ENCODE assay signal across 22 cellular contexts in genomic region chr1:204841798-204842197, GRCh38. TPM values are rescaled to one million over a fixed set of nuclear protein-coding genes. Genes with fewer than 3 reads are reported as not detected.
DNase-seq lines count a peak whose midpoint lies in the region; ATAC-seq lines count a peak whose summit lies in the region.
"Had no signal": no experiment of that assay in that cellular context is flagged by ENCODE, and none has a peak within 500 bp of the region (broad histone marks: within the 10 kb centered on the region; RNA-seq: fewer than 3 reads in every experiment).

No MANE protein-coding gene starts in this region.

- no peak overlapping the region for H3K4me3 ChIP-seq in mucosa of rectum (ENCODE audit: low read length in 2 of 2)
- H3K4me3 ChIP-seq: GM23248, lung, spleen had no signal

- ATAC-seq in activated CD8-positive, alpha-beta memory T cell treated with anti-CD3 and anti-CD28 coated beads, Interleukin-2, amount 10 ng/mL, durations not matched to agents 7 days and 5 days = no peak
- ATAC-seq in T-helper 17 cell (no peak), GM21447 (IDR thresholded peaks at IDR 0.05; ENCODE audit: unreplicated experiment) (no peak)
- ATAC-seq: activated CD4-positive, CD25-positive, alpha-beta regulatory T cell treated with anti-CD3 and anti-CD28 coated beads, Interleukin-2, amount 50 U/mL, for 24 hours; activated naive CD4-positive, alpha-beta T cell treated with anti-CD3 and anti-CD28 coated beads, Interleukin-2, amount 50 U/mL, for 72 hours had no signal

- CTCF ChIA-PET in activated CD8-positive, alpha-beta memory T cell treated with anti-CD3 and anti-CD28 coated beads, Interleukin-2, amount 10 ng/mL, durations not matched to agents 7 days and 5 days (lab: Charles Lee) = no interaction called here

- H3K4me3 Mint-ChIP-seq in activated CD8-positive, alpha-beta memory T cell treated with anti-CD3 and anti-CD28 coated beads, Interleukin-2, amount 10 ng/mL, durations not matched to agents 7 days and 5 days = no peak overlapping the region
- H3K4me3 Mint-ChIP-seq in T-helper 17 cell = no peak overlapping the region

- no peak overlapping the region for H3K27ac Mint-ChIP-seq in activated CD8-positive, alpha-beta memory T cell treated with anti-CD3 and anti-CD28 coated beads, Interleukin-2, amount 10 ng/mL, durations not matched to agents 7 days and 5 days
- no peak overlapping the region for H3K27ac Mint-ChIP-seq in T-helper 17 cell
- H3K27ac Mint-ChIP-seq: activated naive CD4-positive, alpha-beta T cell treated with anti-CD3 and anti-CD28 coated beads, Interleukin-2, amount 50 U/mL, for 72 hours had no signal

- peaks cover 3% of the 10 kb centered on the region in 2 donors for H3K4me1 ChIP-seq in mucosa of rectum (ENCODE audit: control insufficient read depth in 2 of 2, insufficient read depth in 2 of 2, low read length in 2 of 2)
- H3K4me1 ChIP-seq: spleen had no signal

- H3K9ac ChIP-seq in mucosa of rectum (ENCODE audit: low read depth in 1 of 2, low read length in 2 of 2) = no peak overlapping the region
- H3K9ac ChIP-seq: GM23248 had no signal

- DNase-seq in COLO668 (lab: John Stamatoyannopoulos, UW; ENCODE audit: unreplicated experiment) (peak; percentile 69), NCI-H146 (lab: John Stamatoyannopoulos, UW) (peak; percentile 65), T-helper 17 cell (no peak), COR-L47 (lab: John Stamatoyannopoulos, UW) (no peak)
- DNase-seq in activated CD8-positive, alpha-beta memory T cell treated with anti-CD3 and anti-CD28 coated beads, Interleukin-2, amount 10 ng/mL, durations not matched to agents 7 days and 5 days = no peak
- DNase-seq: activated CD8-positive, alpha-beta memory T cell treated with anti-CD3 and anti-CD28 coated beads for 24 hours; brain microvascular endothelial cell; cortex of kidney; DMS79; GM23248; hippocampal formation; nucleus accumbens; RPMI8226; spleen; stimulated activated CD4-positive, alpha-beta T cell treated with anti-CD3 and anti-CD28 coated beads, Interleukin-4, amount 100 ng/mL, for 24 hours had no signal

- no peaks in the 10 kb centered on the region for H3K36me3 Mint-ChIP-seq in activated CD8-positive, alpha-beta memory T cell treated with anti-CD3 and anti-CD28 coated beads, Interleukin-2, amount 10 ng/mL, durations not matched to agents 7 days and 5 days
- H3K36me3 Mint-ChIP-seq in T-helper 17 cell (ENCODE audit: low read depth) = peaks cover 2% of the 10 kb centered on the region
- H3K36me3 Mint-ChIP-seq: activated naive CD4-positive, alpha-beta T cell treated with anti-CD3 and anti-CD28 coated beads, Interleukin-2, amount 50 U/mL, for 72 hours had no signal

- no peaks in the 10 kb centered on the region for H3K4me1 Mint-ChIP-seq in activated CD8-positive, alpha-beta memory T cell treated with anti-CD3 and anti-CD28 coated beads, Interleukin-2, amount 10 ng/mL, durations not matched to agents 7 days and 5 days
- H3K4me1 Mint-ChIP-seq in T-helper 17 cell = peaks cover 9% of the 10 kb centered on the region

- H3K27me3 Mint-ChIP-seq in activated CD8-positive, alpha-beta memory T cell treated with anti-CD3 and anti-CD28 coated beads, Interleukin-2, amount 10 ng/mL, durations not matched to agents 7 days and 5 days = peaks cover 14% of the 10 kb centered on the region
- H3K27me3 Mint-ChIP-seq in T-helper 17 cell = peaks cover 24% of the 10 kb centered on the region

- no peaks in the 10 kb centered on the region for H3K36me3 ChIP-seq in mucosa of rectum (ENCODE audit: control insufficient read depth in 2 of 2, insufficient read depth in 2 of 2, low read length in 2 of 2)
- H3K36me3 ChIP-seq: brain microvascular endothelial cell, spleen had no signal

- no peaks in the 10 kb centered on the region for H3K27me3 ChIP-seq in mucosa of rectum (ENCODE audit: control insufficient read depth in 2 of 2, insufficient read depth in 2 of 2, low read length in 2 of 2)
- H3K27me3 ChIP-seq: brain microvascular endothelial cell had no signal

- H3K9me3 Mint-ChIP-seq in activated CD8-positive, alpha-beta memory T cell treated with anti-CD3 and anti-CD28 coated beads, Interleukin-2, amount 10 ng/mL, durations not matched to agents 7 days and 5 days (ENCODE audit: low read depth) = no peaks in the 10 kb centered on the region

- H3K9me3 ChIP-seq in mucosa of rectum (ENCODE audit: control insufficient read depth in 2 of 2, low read length in 2 of 2) = no peaks in the 10 kb centered on the region
- no peaks in the 10 kb centered on the region for H3K9me3 ChIP-seq in T-helper 17 cell (ENCODE audit: control insufficient read depth, low read length, poor library complexity, severe bottlenecking)
- H3K9me3 ChIP-seq: spleen had no signal

- peak overlapping the region; percentile 77 for H3K27ac ChIP-seq in angular gyrus (ENCODE audit: low read depth, low read length)
- H3K27ac ChIP-seq in mucosa of rectum (ENCODE audit: low read depth in 2 of 2, low read length in 2 of 2) = peak overlapping the region; percentile 71 to 73
- H3K27ac ChIP-seq: brain microvascular endothelial cell, GM23248, HL-60, spleen had no signal

RNA-seq across cellular contexts. Expression of gene NFASC, which starts 28.9 kb away (rescaled TPM):
- total RNA-seq in activated CD8-positive, alpha-beta memory T cell treated with anti-CD3 and anti-CD28 coated beads, Interleukin-2, amount 10 ng/mL, durations not matched to agents 7 days and 5 days = under 1 TPM; 0.14 to 0.23 TPM
- total RNA-seq in T-helper 17 cell = under 1 TPM in 1 of 2 donors, not detected in 1; 0.27 TPM

Comparison
In these comparisons a context has a peak if more than half of its experiments do, and no peak if none do; other contexts are left out.
1. DNase-seq: peak in COLO668 (single experiment) and NCI-H146 (single experiment); none in activated CD8-positive, alpha-beta memory T cell treated with anti-CD3 and anti-CD28 coated beads, Interleukin-2, amount 10 ng/mL, durations not matched to agents 7 days and 5 days (single experiment), T-helper 17 cell (0 of 3) and COR-L47 (single experiment).